8 cellular contexts compared by ENCODE assay signal in genomic region chr12:56151672-56152131, GRCh38. TPM values are rescaled to one million over a fixed set of nuclear protein-coding genes. Genes with fewer than 3 reads are reported as not detected.
A peak's percentile ranks its signal among the peaks of the same experiment; 100 is the strongest.
DNase-seq lines count a peak whose midpoint lies in the region; ATAC-seq, FAIRE-seq and TF ChIP-seq lines count a peak whose summit lies in the region.

No MANE protein-coding gene starts in this region.

- H3K4me3 Mint-ChIP-seq in IgD-negative memory B cell, result peak overlapping the region; percentile 87 to 97 (median 94)

- no peak for FAIRE-seq in H54 (lab: Jason Lieb, UNC)

- H3K9me3 Mint-ChIP-seq in IgD-negative memory B cell, result no peaks in the 10 kb centered on the region

- no peak for TF ChIP-seq POLR2A in adrenal gland (IDR thresholded peaks at IDR 0.05)
- TF ChIP-seq POLR2A in H54 (IDR thresholded peaks at IDR 0.05; ENCODE audit: low read depth, low read length), result no peak

- no peaks in the 10 kb centered on the region for H3K9me3 ChIP-seq in SK-N-MC (ENCODE audit: low read depth, low read length)
- H3K9me3 ChIP-seq in adrenal gland (replicated peaks in 1 of 3), result no peaks in the 10 kb centered on the region
- H3K9me3 ChIP-seq in iPS-20b (ENCODE audit: insufficient read depth, low read depth, low read length), result no peaks in the 10 kb centered on the region

- DNase-seq in COR-L47 (lab: John Stamatoyannopoulos, UW) (peak; percentile 73), SK-N-MC (ENCODE audit: low read depth, low spot score) (no peak), adrenal gland (peak in 6 of 7 donors; percentile 57 to 84 (median 63)), H54 (ENCODE audit: insufficient read length, low spot score) (no peak)
- peak; percentile 36 to 56 (median 44) for DNase-seq in stimulated activated CD4-positive, alpha-beta T cell treated with anti-CD3 and anti-CD28 coated beads, Interleukin-1b, Interleukin-23, amount 100 ng/mL, for 24 hours (ENCODE audit: low read depth in 4 of 4, low spot score in 1 of 4)

- peak overlapping the region; percentile 81 for H3K4me3 ChIP-seq in SK-N-MC
- peak overlapping the region in 3 of 4 donors; percentile 20 to 59 (median 38) for H3K4me3 ChIP-seq in adrenal gland
- peak overlapping the region; percentile 78 for H3K4me3 ChIP-seq in iPS-20b (ENCODE audit: low read length)

- no peaks in the 10 kb centered on the region for H3K27me3 ChIP-seq in adrenal gland
- H3K27me3 ChIP-seq in iPS-20b (ENCODE audit: insufficient read depth, low read length), result no peaks in the 10 kb centered on the region

- intact Hi-C loops in adrenal gland (cut with DNase I), result no loop called here

- H3K36me3 ChIP-seq in SK-N-MC (ENCODE audit: insufficient read depth, low read length) (peaks cover 8% of the 10 kb centered on the region), adrenal gland (replicated peaks in 1 of 2) (no peaks in the 10 kb centered on the region), iPS-20b (ENCODE audit: insufficient read depth, low read depth, low read length) (peaks cover 24% of the 10 kb centered on the region)

- H3K27ac Mint-ChIP-seq in IgD-negative memory B cell, result peak overlapping the region; percentile 87 to 96 (median 91)

- 5 to 11% (median 9%) methylated on average over 12 of the region's 12 CpGs for WGBS in adrenal gland, 4 donors

- H3K9ac ChIP-seq in SK-N-MC (ENCODE audit: insufficient read length) (peak overlapping the region; percentile 84), iPS-20b (ENCODE audit: low read depth, low read length) (peak overlapping the region; percentile 87)

- peak; percentile 24 for ATAC-seq in GM19468 (IDR thresholded peaks at IDR 0.05; ENCODE audit: extremely low read depth, unreplicated experiment)

- H3K4me1 ChIP-seq in adrenal gland (replicated peaks in 1 of 2) (peaks cover 23 to 29% of the 10 kb centered on the region in 2 donors), iPS-20b (ENCODE audit: insufficient read depth, low read length) (peaks cover 6% of the 10 kb centered on the region; the same call in 1 of the 2 replicates)

- H3K27ac ChIP-seq in SK-N-MC, result peak overlapping the region; percentile 82
- H3K27ac ChIP-seq in adrenal gland, result peak overlapping the region; percentile 80 to 97 (median 95)
- peak overlapping the region; percentile 44 for H3K27ac ChIP-seq in iPS-20b (ENCODE audit: low read length)

- H3K4me1 Mint-ChIP-seq in IgD-negative memory B cell, result peaks cover 9 to 26% (median 14%) of the 10 kb centered on the region in 3 donors

- no peaks in the 10 kb centered on the region for H3K27me3 Mint-ChIP-seq in IgD-negative memory B cell

- TF ChIP-seq CTCF in adrenal gland (IDR thresholded peaks at IDR 0.05), result peak; percentile 19 to 76 (median 59)

- no peaks in the 10 kb centered on the region for H3K36me3 Mint-ChIP-seq in IgD-negative memory B cell

RNA-seq across cellular contexts. Expression of gene MYL6B, which starts 0.7 kb away (rescaled TPM):
- polyA plus RNA-seq in IgD-negative memory B cell (25.2 TPM), adrenal gland (100 to 1,000 TPM in 2 of 3 donors, 10 to 100 TPM in 1; 33.4 to 129 (median 118) TPM)
- 10 to 100 TPM; 28.0 to 89.3 (median 60.0) TPM for total RNA-seq in adrenal gland

RNA-seq across cellular contexts. Expression of gene MYL6, which starts 6.5 kb away (rescaled TPM):
- 1,656 TPM for polyA plus RNA-seq in IgD-negative memory B cell
- total RNA-seq in adrenal gland, result 1,000 to 10,000 TPM; 1,276 to 1,610 (median 1,571) TPM
- polyA plus RNA-seq in adrenal gland, result 1,000 to 10,000 TPM; 1,464 to 3,646 (median 1,841) TPM

RNA-seq across cellular contexts. Expression of gene ESYT1, which starts 23.6 kb away (rescaled TPM):
- 156 TPM for polyA plus RNA-seq in IgD-negative memory B cell
- total RNA-seq in adrenal gland, result 100 to 1,000 TPM in 7 of 8 donors, 10 to 100 TPM in 1; 95.5 to 156 (median 127) TPM
- polyA plus RNA-seq in adrenal gland, result 100 to 1,000 TPM in 1 of 3 donors, 10 to 100 TPM in 2; 27.2 to 103 (median 35.4) TPM

RNA-seq across cellular contexts. Expression of gene ZC3H10, which starts 33.6 kb away (rescaled TPM):
- polyA plus RNA-seq in IgD-negative memory B cell, result 2.9 TPM
- 10 to 100 TPM in 3 of 8 donors, 1 to 10 TPM in 5; 4.3 to 15.0 (median 8.8) TPM for total RNA-seq in adrenal gland
- 1 to 10 TPM; 2.2 to 5.5 (median 5.0) TPM for polyA plus RNA-seq in adrenal gland

RNA-seq across cellular contexts. Expression of gene RPL41, which starts 35.3 kb away (rescaled TPM):
- polyA plus RNA-seq in IgD-negative memory B cell (8,874 TPM), adrenal gland (1,000 to 10,000 TPM; 2,153 to 6,204 (median 2,446) TPM)
- total RNA-seq in adrenal gland, result 1,000 to 10,000 TPM; 1,635 to 4,364 (median 3,125) TPM

Comparison
In these comparisons a context has a peak if more than half of its experiments do, and no peak if none do; other contexts are left out.
1. DNase-seq: peak in COR-L47 (single experiment), adrenal gland (6 of 7) and stimulated activated CD4-positive, alpha-beta T cell treated with anti-CD3 and anti-CD28 coated beads, Interleukin-1b, Interleukin-23, amount 100 ng/mL, for 24 hours (4 of 4); none in SK-N-MC (single experiment) and H54 (single experiment).
2. H3K27ac ChIP-seq: peak in every context shown above with its lines; median percentile 95 in adrenal gland; 82 in SK-N-MC; 44 in iPS-20b.
3. Peak in every context shown above with its lines, with median percentiles within 50 percentile points of each other: H3K4me3 ChIP-seq.